In genomic region chr4:10225096-10225495, GRCh38 we compare ENCODE assay signal across 30 cellular contexts.
"Had no signal": no experiment of that assay in that cellular context is flagged by ENCODE, and none has a peak within 500 bp of the region (broad histone marks: within the 10 kb centered on the region; RNA-seq: fewer than 3 reads in every experiment).

No MANE protein-coding gene starts in this region.

- H3K27me3 Mint-ChIP-seq: effector memory CD8-positive, alpha-beta T cell; naive thymus-derived CD8-positive, alpha-beta T cell; type B pancreatic cell had no signal

- ATAC-seq: effector memory CD8-positive, alpha-beta T cell; heart right ventricle; left ventricle myocardium superior; lower lobe of right lung; naive thymus-derived CD8-positive, alpha-beta T cell; sciatic nerve; stimulated activated effector memory CD8-positive, alpha-beta T cell treated with anti-CD3 and anti-CD28 coated beads, Interleukin-12 subunit alpha, Interleukin-12 subunit beta, amount 100 ng/mL, for 72 hours had no signal

- FAIRE-seq: endometrium, islet of Langerhans, urothelium cell line had no signal

- H3K4me1 Mint-ChIP-seq: nephron progenitor cell; stimulated activated effector memory CD8-positive, alpha-beta T cell treated with anti-CD3 and anti-CD28 coated beads, Interleukin-12 subunit alpha, Interleukin-12 subunit beta, amount 100 ng/mL, for 72 hours had no signal

- DNase-seq: cortex of kidney; effector memory CD8-positive, alpha-beta T cell; erythroblast; esophagus squamous epithelium; foreskin melanocyte; glutamatergic neuron; heart right ventricle; hippocampal formation; kidney glomerular epithelial cell; left ventricle myocardium superior; lower lobe of right lung; naive thymus-derived CD8-positive, alpha-beta T cell; nephron progenitor cell; nucleus accumbens; stimulated activated CD4-positive, alpha-beta T cell treated with anti-CD3 and anti-CD28 coated beads, Interleukin-12 subunit alpha, Interleukin-12 subunit beta, amount 100 ng/mL, for 4 hours; stimulated activated CD4-positive, alpha-beta T cell treated with anti-CD3 and anti-CD28 coated beads, Interleukin-1b, Interleukin-23, amount 100 ng/mL, for 48 hours; stimulated activated CD4-positive, alpha-beta T cell treated with anti-CD3 and anti-CD28 coated beads, Interleukin-4, amount 100 ng/mL, for 24 hours; stimulated activated naive CD4-positive, alpha-beta T cell treated with Interleukin-2 at 50 U/mL for 16 hours; stomach; testis; tibial artery had no signal

- H3K36me3 ChIP-seq: esophagus squamous epithelium, heart right ventricle, lower lobe of right lung, prostate gland, right atrium auricular region, stomach, tibial artery had no signal

- H3K27ac Mint-ChIP-seq: effector memory CD8-positive, alpha-beta T cell; naive thymus-derived CD8-positive, alpha-beta T cell; nephron progenitor cell; stimulated activated effector memory CD8-positive, alpha-beta T cell treated with anti-CD3 and anti-CD28 coated beads, Interleukin-12 subunit alpha, Interleukin-12 subunit beta, amount 100 ng/mL, for 72 hours; type B pancreatic cell had no signal

- H3K9me3 Mint-ChIP-seq: effector memory CD8-positive, alpha-beta T cell; stimulated activated effector memory CD8-positive, alpha-beta T cell treated with anti-CD3 and anti-CD28 coated beads, Interleukin-12 subunit alpha, Interleukin-12 subunit beta, amount 100 ng/mL, for 72 hours; type B pancreatic cell had no signal

- H3K4me3 Mint-ChIP-seq: effector memory CD8-positive, alpha-beta T cell; naive thymus-derived CD8-positive, alpha-beta T cell; nephron progenitor cell; stimulated activated effector memory CD8-positive, alpha-beta T cell treated with anti-CD3 and anti-CD28 coated beads, Interleukin-12 subunit alpha, Interleukin-12 subunit beta, amount 100 ng/mL, for 72 hours; type B pancreatic cell had no signal

- H3K36me3 Mint-ChIP-seq: naive thymus-derived CD8-positive, alpha-beta T cell; stimulated activated effector memory CD8-positive, alpha-beta T cell treated with anti-CD3 and anti-CD28 coated beads, Interleukin-12 subunit alpha, Interleukin-12 subunit beta, amount 100 ng/mL, for 72 hours; type B pancreatic cell had no signal

- H3K27ac ChIP-seq: esophagus squamous epithelium, heart right ventricle, lower lobe of right lung, prostate gland, right atrium auricular region, stomach, testis had no signal

- H3K9me3 ChIP-seq: esophagus squamous epithelium, heart right ventricle, lower lobe of right lung, prostate gland, right atrium auricular region, stomach, testis, tibial artery had no signal

- H3K27me3 ChIP-seq: esophagus squamous epithelium, heart right ventricle, right atrium auricular region, stomach, testis, tibial artery had no signal

- H3K4me3 ChIP-seq: esophagus squamous epithelium, heart right ventricle, lower lobe of right lung, prostate gland, right atrium auricular region, smooth muscle cell, stomach, testis, tibial artery had no signal

- H3K4me1 ChIP-seq: esophagus squamous epithelium, heart right ventricle, lower lobe of right lung, prostate gland, right atrium auricular region, stomach, testis had no signal
